Comparison of ENCODE assay signal across 19 cellular contexts in the genomic region with DNA sequence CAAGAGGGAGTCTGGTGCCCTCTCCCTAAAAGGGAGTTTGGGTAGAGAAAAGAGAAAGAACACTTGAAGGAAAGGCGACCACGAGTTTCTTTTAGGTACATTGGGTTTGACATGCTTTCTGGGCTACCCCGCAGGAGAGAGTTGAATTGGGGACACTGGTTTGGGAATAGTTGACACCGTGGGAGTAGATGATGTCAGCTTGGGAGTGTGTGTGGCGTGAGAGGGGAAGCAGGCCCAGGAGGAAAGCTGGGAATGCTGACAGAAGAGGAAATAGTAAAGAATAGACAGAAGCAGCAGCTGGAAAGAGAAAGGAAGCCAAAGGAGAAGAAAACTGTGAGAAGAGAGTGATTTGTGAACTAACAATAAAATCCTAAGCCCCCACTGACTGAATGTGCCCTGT.
"Had no signal": no experiment of that assay in that cellular context is flagged by ENCODE, and none has a peak within 500 bp of the region (broad histone marks: within the 10 kb centered on the region; RNA-seq: fewer than 3 reads in every experiment).

No MANE protein-coding gene starts in this region.

- H3K36me3 ChIP-seq: heart left ventricle, neutrophil, tibial nerve, upper lobe of right lung, vagina had no signal

- H3K27me3 Mint-ChIP-seq: naive thymus-derived CD8-positive, alpha-beta T cell; stimulated activated naive CD8-positive, alpha-beta T cell treated with anti-CD3 and anti-CD28 coated beads, Interleukin-15, amount 100 ng/mL, for 72 hours had no signal

- H3K4me1 Mint-ChIP-seq: naive thymus-derived CD8-positive, alpha-beta T cell; stimulated activated naive B cell treated with anti-CD40 and anti-IgM and Interleukin-4, amounts not matched to agents 10 μg/mL and 1 μg/mL and 100 μg/mL, for 72 hours; stimulated activated naive CD8-positive, alpha-beta T cell treated with anti-CD3 and anti-CD28 coated beads, Interleukin-15, amount 100 ng/mL, for 72 hours had no signal

- H3K4me1 ChIP-seq: testis, tibial nerve, upper lobe of right lung, vagina had no signal

- ATAC-seq: mucosa of descending colon; naive thymus-derived CD8-positive, alpha-beta T cell; sciatic nerve; stimulated activated naive B cell treated with anti-CD40 and anti-IgM and Interleukin-4, amounts not matched to agents 10 μg/mL and 1 μg/mL and 100 μg/mL, for 72 hours; stimulated activated naive CD8-positive, alpha-beta T cell treated with anti-CD3 and anti-CD28 coated beads, Interleukin-15, amount 100 ng/mL, for 72 hours; upper lobe of right lung had no signal

- H3K27ac ChIP-seq: coronary artery, heart left ventricle, neutrophil, skin epidermis, testis, tibial nerve, upper lobe of right lung, vagina had no signal

- H3K9me3 ChIP-seq: heart left ventricle, mucosa of descending colon, neutrophil, testis, tibial nerve, upper lobe of right lung, vagina had no signal

- H3K9me3 Mint-ChIP-seq: naive thymus-derived CD8-positive, alpha-beta T cell; stimulated activated naive B cell treated with anti-CD40 and anti-IgM and Interleukin-4, amounts not matched to agents 10 μg/mL and 1 μg/mL and 100 μg/mL, for 72 hours; stimulated activated naive CD8-positive, alpha-beta T cell treated with anti-CD3 and anti-CD28 coated beads, Interleukin-15, amount 100 ng/mL, for 72 hours had no signal

- DNase-seq: effector memory CD4-positive, alpha-beta T cell; heart left ventricle; hippocampal formation; kidney glomerular epithelial cell; mucosa of descending colon; naive thymus-derived CD8-positive, alpha-beta T cell; posterior cingulate gyrus; stimulated activated CD4-positive, alpha-beta T cell treated with anti-CD3 and anti-CD28 coated beads, Interleukin-2, amount 100 ng/mL, for 24 hours; stimulated activated CD4-positive, alpha-beta T cell treated with anti-CD3 and anti-CD28 coated beads, Interleukin-4, amount 100 ng/mL, for 4 hours; stimulated activated naive B cell treated with anti-CD40 and anti-IgM and Interleukin-4, amounts not matched to agents 10 μg/mL and 1 μg/mL and 100 μg/mL, for 72 hours; stimulated activated naive CD8-positive, alpha-beta T cell treated with anti-CD3 and anti-CD28 coated beads, Interleukin-15, amount 100 ng/mL, for 72 hours; testis; upper lobe of right lung had no signal

- H3K27me3 ChIP-seq: heart left ventricle, neutrophil, testis, tibial nerve, upper lobe of right lung, vagina had no signal

- H3K4me3 ChIP-seq: coronary artery, heart left ventricle, mucosa of descending colon, skin epidermis, testis, tibial nerve, upper lobe of right lung, vagina had no signal

- H3K27ac Mint-ChIP-seq: naive thymus-derived CD8-positive, alpha-beta T cell; stimulated activated naive B cell treated with anti-CD40 and anti-IgM and Interleukin-4, amounts not matched to agents 10 μg/mL and 1 μg/mL and 100 μg/mL, for 72 hours had no signal

- H3K36me3 Mint-ChIP-seq: naive thymus-derived CD8-positive, alpha-beta T cell; stimulated activated naive B cell treated with anti-CD40 and anti-IgM and Interleukin-4, amounts not matched to agents 10 μg/mL and 1 μg/mL and 100 μg/mL, for 72 hours had no signal

- H3K4me3 Mint-ChIP-seq: naive thymus-derived CD8-positive, alpha-beta T cell; stimulated activated naive B cell treated with anti-CD40 and anti-IgM and Interleukin-4, amounts not matched to agents 10 μg/mL and 1 μg/mL and 100 μg/mL, for 72 hours; stimulated activated naive CD8-positive, alpha-beta T cell treated with anti-CD3 and anti-CD28 coated beads, Interleukin-15, amount 100 ng/mL, for 72 hours had no signal
